8 cellular contexts compared by ENCODE assay signal in genomic region chr11:3423901-3424300, GRCh38. TPM values are rescaled to one million over a fixed set of nuclear protein-coding genes. Genes with fewer than 3 reads are reported as not detected.
A peak's percentile ranks its signal among the peaks of the same experiment; 100 is the strongest.
DNase-seq lines count a peak whose midpoint lies in the region; ATAC-seq and TF ChIP-seq lines count a peak whose summit lies in the region.
"Not testable (repeated sequence)": the region's sequence is repeated elsewhere in the genome, so short reads cannot be mapped to it uniquely, and the experiment has no call there.

No MANE protein-coding gene starts in this region.

- BruUV-seq in PC-9 (replicated peaks; lab: Mats Ljungman, UMichigan) = not testable (repeated sequence)

- ATAC-seq in CD4-positive, alpha-beta T cell (ENCODE audit: poor library complexity); activated CD8-positive, alpha-beta T cell treated with anti-CD3 and anti-CD28 coated beads, Interleukin-2, amount 10 ng/mL, durations not matched to agents 7 days and 5 days: not testable (repeated sequence)

- not testable (repeated sequence) for H3K9ac ChIP-seq in iPS-15b (ENCODE audit: low read depth, low read length)

- POLR2A ChIA-PET in CD4-positive, alpha-beta T cell (lab: Charles Lee) = interaction anchor here (1.4 kb wide), 1 partner anchor 1023 kb away, joined by 3 read pairs; the partner anchor contains the start of gene TSSC4
- POLR2A ChIA-PET in PC-9 (lab: Charles Lee; ENCODE audit: unreplicated experiment); activated CD8-positive, alpha-beta T cell treated with anti-CD3 and anti-CD28 coated beads, Interleukin-2, amount 10 ng/mL, durations not matched to agents 7 days and 5 days (lab: Charles Lee): not testable (repeated sequence)

- H3K36me3 ChIP-seq in PC-9 (ENCODE audit: low read depth); iPS-15b (ENCODE audit: control insufficient read depth, insufficient read depth, low read length); stomach: not testable (repeated sequence)

- TF ChIP-seq POLR2A in stomach (IDR thresholded peaks at IDR 0.05) = not testable (repeated sequence)

- peak overlapping the region; percentile 71; the same call in 1 of the 2 replicates for H3K4me2 ChIP-seq in PC-9

- not testable (repeated sequence) for H3K9me3 ChIP-seq in CD4-positive, alpha-beta T cell (ENCODE audit: control insufficient read depth, low read length); PC-9 (ENCODE audit: insufficient read depth, low read depth); iPS-15b (ENCODE audit: control insufficient read depth, insufficient read depth, low read length); stomach

- not testable (repeated sequence) for H3K27ac ChIP-seq in CD4-positive, alpha-beta T cell (ENCODE audit: low read depth, low read length); PC-9
- H3K27ac ChIP-seq in stomach = peak overlapping the region in 2 of 5 donors; percentile 85 to 92

- not testable (repeated sequence) for H3K4me3 ChIP-seq in PC-9
- H3K4me3 ChIP-seq in iPS-15b (ENCODE audit: low read depth, low read length) (peak overlapping the region; percentile 46), stomach (peak overlapping the region; percentile 60 to 81 (median 68))

- H3K4me1 Mint-ChIP-seq in CD4-positive, alpha-beta T cell (ENCODE audit: low read depth) = peaks cover 24% of the 10 kb centered on the region
- not testable (repeated sequence) for H3K4me1 Mint-ChIP-seq in IgD-negative memory B cell, neural crest cell
- peaks cover 12% of the 10 kb centered on the region for H3K4me1 Mint-ChIP-seq in activated CD8-positive, alpha-beta T cell treated with anti-CD3 and anti-CD28 coated beads, Interleukin-2, amount 10 ng/mL, durations not matched to agents 7 days and 5 days (ENCODE audit: low read depth)
- peaks cover 13% of the 10 kb centered on the region for H3K4me1 Mint-ChIP-seq in chondrocyte (ENCODE audit: low read depth)

- CTCF ChIA-PET in CD4-positive, alpha-beta T cell (lab: Charles Lee); PC-9 (lab: Charles Lee); activated CD8-positive, alpha-beta T cell treated with anti-CD3 and anti-CD28 coated beads, Interleukin-2, amount 10 ng/mL, durations not matched to agents 7 days and 5 days (lab: Charles Lee): not testable (repeated sequence)

- H3K4me3 Mint-ChIP-seq in CD4-positive, alpha-beta T cell = peak overlapping the region; percentile 76
- H3K4me3 Mint-ChIP-seq in IgD-negative memory B cell (peak overlapping the region in 3 of 4 donors; percentile 96 to 99 (median 98)), chondrocyte (ENCODE audit: unreplicated experiment) (peak overlapping the region; percentile 89), neural crest cell (peak overlapping the region; percentile 78)
- peak overlapping the region; percentile 89 for H3K4me3 Mint-ChIP-seq in activated CD8-positive, alpha-beta T cell treated with anti-CD3 and anti-CD28 coated beads, Interleukin-2, amount 10 ng/mL, durations not matched to agents 7 days and 5 days

- TF ChIP-seq EP300 in stomach (IDR thresholded peaks at IDR 0.05) = not testable (repeated sequence)

- H3K9me3 Mint-ChIP-seq in CD4-positive, alpha-beta T cell; IgD-negative memory B cell; activated CD8-positive, alpha-beta T cell treated with anti-CD3 and anti-CD28 coated beads, Interleukin-2, amount 10 ng/mL, durations not matched to agents 7 days and 5 days (ENCODE audit: insufficient read depth); chondrocyte (ENCODE audit: low read depth); neural crest cell: not testable (repeated sequence)

- not testable (repeated sequence) for H3K4me1 ChIP-seq in PC-9 (replicated peaks; ENCODE audit: insufficient read depth); iPS-15b (ENCODE audit: control insufficient read depth, insufficient read depth, low read length)
- H3K4me1 ChIP-seq in stomach = peaks cover 4 to 19% (median 10%) of the 10 kb centered on the region in 4 donors

- H3K9me2 ChIP-seq in PC-9 (ENCODE audit: insufficient read depth) = not testable (repeated sequence)

- H3K27ac Mint-ChIP-seq in CD4-positive, alpha-beta T cell; IgD-negative memory B cell; activated CD8-positive, alpha-beta T cell treated with anti-CD3 and anti-CD28 coated beads, Interleukin-2, amount 10 ng/mL, durations not matched to agents 7 days and 5 days; chondrocyte (ENCODE audit: unreplicated experiment); neural crest cell (ENCODE audit: unreplicated experiment): not testable (repeated sequence)

- H4K20me1 ChIP-seq in PC-9 (ENCODE audit: insufficient read depth) = not testable (repeated sequence)

- WGBS in stomach, 5 donors = 11 to 18% (median 11%) methylated on average over 6 of the region's 6 CpGs

- not testable (repeated sequence) for H3F3A ChIP-seq in PC-9 (ENCODE audit: insufficient read depth, low read depth)

- not testable (repeated sequence) for H3K36me3 Mint-ChIP-seq in CD4-positive, alpha-beta T cell (ENCODE audit: low read depth); IgD-negative memory B cell; activated CD8-positive, alpha-beta T cell treated with anti-CD3 and anti-CD28 coated beads, Interleukin-2, amount 10 ng/mL, durations not matched to agents 7 days and 5 days (ENCODE audit: low read depth); chondrocyte (ENCODE audit: low read depth); neural crest cell (ENCODE audit: low read depth)

- H3K27me3 Mint-ChIP-seq in CD4-positive, alpha-beta T cell; IgD-negative memory B cell; chondrocyte (ENCODE audit: low read depth): not testable (repeated sequence)
- peaks cover 23% of the 10 kb centered on the region for H3K27me3 Mint-ChIP-seq in activated CD8-positive, alpha-beta T cell treated with anti-CD3 and anti-CD28 coated beads, Interleukin-2, amount 10 ng/mL, durations not matched to agents 7 days and 5 days (ENCODE audit: low read depth)
- peaks cover 39% of the 10 kb centered on the region for H3K27me3 Mint-ChIP-seq in neural crest cell (ENCODE audit: low read depth)

- H3K79me2 ChIP-seq in PC-9 (ENCODE audit: low read depth) = not testable (repeated sequence)

- H2AFZ ChIP-seq in PC-9 = not testable (repeated sequence)

- not testable (repeated sequence) for H3K27me3 ChIP-seq in CD4-positive, alpha-beta T cell (ENCODE audit: control insufficient read depth, insufficient read depth, low read length); PC-9 (ENCODE audit: insufficient read depth, low read depth); iPS-15b (ENCODE audit: control insufficient read depth, insufficient read depth, low read length); stomach

- intact Hi-C loops in CD4-positive, alpha-beta T cell (cut with DNase I, micrococcal nuclease) = loop anchor here in 1 of 2 experiments (2.0 to 10.0 kb wide), 2 partner anchors 45 to 539 kb away; partner anchors contain the start of genes CDKN1C and ZNF195
- intact Hi-C loops in PC-9 (cut with micrococcal nuclease; ENCODE audit: unreplicated experiment); stomach (cut with DNase I; ENCODE audit: low total_unique reads): not testable (repeated sequence)

- TF ChIP-seq CTCF in CD4-positive, alpha-beta T cell (IDR thresholded peaks at IDR 0.05); PC-9 (conservative IDR thresholded peaks at IDR 0.05); chondrocyte (IDR thresholded peaks at IDR 0.05); neural crest cell (conservative IDR thresholded peaks at IDR 0.05); stomach (IDR thresholded peaks at IDR 0.05): not testable (repeated sequence)

- not testable (repeated sequence) for DNase-seq in CD4-positive, alpha-beta T cell; PC-9; activated CD8-positive, alpha-beta T cell treated with anti-CD3 and anti-CD28 coated beads, Interleukin-2, amount 10 ng/mL, durations not matched to agents 7 days and 5 days; chondrocyte (ENCODE audit: low spot score); neural crest cell (ENCODE audit: low read depth, low spot score); stomach

RNA-seq across cellular contexts. Expression of gene ZNF195, which starts 45.0 kb away (rescaled TPM):
- 10 to 100 TPM; 16.6 to 18.4 TPM for total RNA-seq in CD4-positive, alpha-beta T cell
- polyA plus RNA-seq in IgD-negative memory B cell = 33.0 TPM
- total RNA-seq in PC-9 (2021) = 11.4 and 13.4 TPM in 2 replicates
- 10 to 100 TPM; 28.5 to 36.9 TPM for total RNA-seq in activated CD8-positive, alpha-beta T cell treated with anti-CD3 and anti-CD28 coated beads, Interleukin-2, amount 10 ng/mL, durations not matched to agents 7 days and 5 days
- 15.3 to 18.1 TPM (median 17.5 TPM) in 3 replicates for total RNA-seq in chondrocyte
- 70.4 and 71.7 TPM in 2 replicates for total RNA-seq in neural crest cell
- 10 to 100 TPM; 10.4 to 35.2 (median 18.7) TPM for total RNA-seq in stomach
- polyA plus RNA-seq in stomach = 10 to 100 TPM; 10.8 to 12.7 (median 12.7) TPM
